ENCODE assay signal across 30 cellular contexts in the genomic region with DNA sequence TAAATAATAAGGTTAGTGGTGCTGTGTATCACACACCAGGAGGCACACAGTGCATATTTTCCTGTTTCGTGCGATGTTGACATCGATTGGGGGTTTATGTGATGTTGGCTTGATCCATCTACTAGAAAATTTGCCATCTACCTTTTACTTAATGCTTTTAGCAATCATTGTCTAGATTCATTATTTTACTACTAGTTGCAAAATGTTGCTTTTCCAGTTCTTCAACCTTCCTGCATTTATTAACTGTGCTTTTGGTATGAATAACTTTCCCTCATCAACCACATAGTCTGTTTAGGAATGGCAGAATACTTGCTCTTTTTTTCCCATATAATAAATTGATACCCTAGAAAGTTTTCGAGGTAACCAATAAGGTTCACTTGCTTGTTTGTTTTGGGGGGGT. TPM values are rescaled to one million over a fixed set of nuclear protein-coding genes. Genes with fewer than 3 reads are reported as not detected.
"Had no signal": no experiment of that assay in that cellular context is flagged by ENCODE, and none has a peak within 500 bp of the region (broad histone marks: within the 10 kb centered on the region; RNA-seq: fewer than 3 reads in every experiment).

No MANE protein-coding gene starts in this region.

- H3K4me1 ChIP-seq: adrenal gland, breast epithelium had no signal

- FAIRE-seq: TTC549 had no signal

- H3K9me3 ChIP-seq: adrenal gland, breast epithelium had no signal

- H3K27ac ChIP-seq: adrenal gland, breast epithelium, SK-N-MC had no signal

- H3K36me3 ChIP-seq: adrenal gland, breast epithelium had no signal

- H3K27me3 ChIP-seq: adrenal gland, breast epithelium had no signal

- DNase-seq: activated CD4-positive, alpha-beta T cell treated with anti-CD3 and anti-CD28 coated beads, Interleukin-2, amount 50 U/mL, for 1 hour; activated CD4-positive, CD25-positive, alpha-beta regulatory T cell; activated CD8-positive, alpha-beta memory T cell treated with anti-CD3 and anti-CD28 coated beads, Interleukin-2, amount 50 U/mL, for 48 hours; activated CD8-positive, alpha-beta T cell treated with anti-CD3 and anti-CD28 coated beads for 36 hours; activated naive CD4-positive, alpha-beta T cell treated with anti-CD3 and anti-CD28 coated beads, Interleukin-2, amount 50 U/mL, for 16 hours; activated naive CD8-positive, alpha-beta T cell treated with anti-CD3 and anti-CD28 coated beads, Interleukin-2, amount 10 ng/mL, durations not matched to agents 7 days and 5 days; activated T-cell treated with anti-CD3 and anti-CD28 coated beads, Interleukin-2, amount 50 U/mL, for 1 hour; adrenal gland; anterior cingulate cortex; central memory CD4-positive, alpha-beta T cell; KG1; NCI-H1092; NCI-H1417; NCI-H1930; NCI-H2107; NCI-H2171 treated with DMSO at 0.1 percent for 48 hours; NCI-H226; NCI-H774; RPMI8226; T-cell; T-helper 2 cell; T1000 had no signal

- H3K4me3 ChIP-seq: adrenal gland, breast epithelium, SK-N-MC had no signal

- ATAC-seq: activated CD8-positive, alpha-beta T cell treated with anti-CD3 and anti-CD28 coated beads for 36 hours; Panc1; Right ventricle myocardium inferior; T-cell had no signal

RNA-seq across cellular contexts. Expression of a gene that starts 17.5 kb away (rescaled TPM):
- total RNA-seq: activated CD8-positive, alpha-beta T cell treated with anti-CD3 and anti-CD28 coated beads for 36 hours; activated naive CD8-positive, alpha-beta T cell treated with anti-CD3 and anti-CD28 coated beads, Interleukin-2, amount 10 ng/mL, durations not matched to agents 7 days and 5 days; adrenal gland; breast epithelium; LHCN-M2; M059J; OCI-LY7; Right ventricle myocardium inferior; T-cell had no signal
- polyA plus RNA-seq: adrenal gland had no signal
